ENCODE assay signal across 27 cellular contexts in the genomic region with DNA sequence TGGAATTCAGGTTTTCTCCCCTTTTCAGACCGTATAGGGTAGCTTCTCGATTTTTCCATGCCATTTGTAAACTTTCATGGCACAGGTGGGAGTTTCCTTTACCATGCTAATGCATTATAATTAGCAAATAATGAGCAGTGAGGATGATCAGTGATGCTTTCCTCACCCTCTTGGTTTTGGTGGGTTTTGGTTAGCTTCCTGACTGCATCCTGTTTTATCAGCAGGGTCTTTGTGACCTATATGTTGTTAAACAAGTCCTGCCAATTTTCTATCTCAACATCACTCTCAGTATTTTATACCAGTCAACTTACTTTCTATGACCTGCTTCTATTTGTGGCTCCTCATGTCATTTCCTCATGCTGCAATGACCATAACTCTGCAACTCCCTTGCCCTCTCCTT.
"Had no signal": no experiment of that assay in that cellular context is flagged by ENCODE, and none has a peak within 500 bp of the region (broad histone marks: within the 10 kb centered on the region; RNA-seq: fewer than 3 reads in every experiment).

No MANE protein-coding gene starts in this region.

- H3K27me3 ChIP-seq: neural progenitor cell, ovary, right lobe of liver, sigmoid colon, stomach, thyroid gland, tibial nerve, upper lobe of left lung, vagina had no signal

- H3K9me3 ChIP-seq: psoas muscle, right lobe of liver, sigmoid colon, thoracic aorta, thyroid gland, vagina had no signal

- H3K4me3 ChIP-seq: neural progenitor cell, ovary, psoas muscle, right lobe of liver, sigmoid colon, stomach, thoracic aorta, thyroid gland, tibial nerve, upper lobe of left lung, vagina had no signal

- H2AFZ ChIP-seq: neural progenitor cell, parathyroid adenoma had no signal

- DNase-seq: occipital lobe; ovary; posterior cingulate gyrus; psoas muscle; right cardiac atrium; right lobe of liver; sigmoid colon; small intestine; stimulated activated CD4-positive, alpha-beta T cell treated with anti-CD3 and anti-CD28 coated beads, Interleukin-15, amount 100 ng/mL, for 24 hours; stimulated activated CD4-positive, alpha-beta T cell treated with anti-CD3 and anti-CD28 coated beads, Interleukin-2, amount 100 ng/mL, for 24 hours; stimulated activated CD4-positive, alpha-beta T cell treated with anti-CD3 and anti-CD28 coated beads, Interleukin-2, amount 100 ng/mL, for 48 hours; stimulated activated CD4-positive, alpha-beta T cell treated with anti-CD3 and anti-CD28 coated beads, Interleukin-4, amount 100 ng/mL, for 24 hours; stimulated activated naive B cell treated with anti-CD40 and anti-IgM and Interleukin-4, amounts not matched to agents 10 μg/mL and 1 μg/mL and 100 μg/mL, for 72 hours; stimulated activated naive CD4-positive, alpha-beta T cell treated with Interleukin-2 at 50 U/mL for 16 hours; stomach; thyroid gland; trophoblast cell; upper lobe of left lung had no signal

- H3K27me3 Mint-ChIP-seq: progenitor cell of endocrine pancreas; stimulated activated naive B cell treated with anti-CD40 and anti-IgM and Interleukin-4, amounts not matched to agents 10 μg/mL and 1 μg/mL and 100 μg/mL, for 72 hours; stimulated activated naive CD8-positive, alpha-beta T cell treated with anti-CD3 and anti-CD28 coated beads, Interleukin-15, Interleukin-2, amounts not matched to agents 100 ng/mL and 50 ng/mL, for 24 hours had no signal

- H3K4me1 ChIP-seq: parathyroid adenoma, psoas muscle, right lobe of liver, sigmoid colon, stomach, thyroid gland, tibial nerve, upper lobe of left lung, vagina had no signal

- H3K4me2 ChIP-seq: neural progenitor cell had no signal

- H3K4me1 Mint-ChIP-seq: stimulated activated effector memory CD8-positive, alpha-beta T cell treated with anti-CD3 and anti-CD28 coated beads, Interleukin-12 subunit alpha, Interleukin-12 subunit beta, amount 100 ng/mL, for 72 hours; stimulated activated naive B cell treated with anti-CD40 and anti-IgM and Interleukin-4, amounts not matched to agents 10 μg/mL and 1 μg/mL and 100 μg/mL, for 72 hours had no signal

- H3K79me2 ChIP-seq: parathyroid adenoma had no signal

- H3K36me3 ChIP-seq: neural progenitor cell, ovary, right lobe of liver, sigmoid colon, stomach, thoracic aorta, thyroid gland, tibial nerve, upper lobe of left lung, vagina had no signal

- H3K36me3 Mint-ChIP-seq: neural progenitor cell; stimulated activated effector memory CD8-positive, alpha-beta T cell treated with anti-CD3 and anti-CD28 coated beads, Interleukin-12 subunit alpha, Interleukin-12 subunit beta, amount 100 ng/mL, for 72 hours; stimulated activated naive B cell treated with anti-CD40 and anti-IgM and Interleukin-4, amounts not matched to agents 10 μg/mL and 1 μg/mL and 100 μg/mL, for 72 hours had no signal

- H3K9ac ChIP-seq: neural progenitor cell, parathyroid adenoma had no signal

- H3K27ac ChIP-seq: neural progenitor cell, ovary, parathyroid adenoma, psoas muscle, right lobe of liver, sigmoid colon, stomach, thoracic aorta, thyroid gland, tibial nerve, upper lobe of left lung, vagina had no signal

- ATAC-seq: psoas muscle; right cardiac atrium; stimulated activated effector memory CD8-positive, alpha-beta T cell treated with anti-CD3 and anti-CD28 coated beads, Interleukin-12 subunit alpha, Interleukin-12 subunit beta, amount 100 ng/mL, for 72 hours; stimulated activated naive B cell treated with anti-CD40 and anti-IgM and Interleukin-4, amounts not matched to agents 10 μg/mL and 1 μg/mL and 100 μg/mL, for 72 hours had no signal

- H3K4me3 Mint-ChIP-seq: nephron; neural progenitor cell; stimulated activated effector memory CD8-positive, alpha-beta T cell treated with anti-CD3 and anti-CD28 coated beads, Interleukin-12 subunit alpha, Interleukin-12 subunit beta, amount 100 ng/mL, for 72 hours; stimulated activated naive B cell treated with anti-CD40 and anti-IgM and Interleukin-4, amounts not matched to agents 10 μg/mL and 1 μg/mL and 100 μg/mL, for 72 hours; stimulated activated naive CD8-positive, alpha-beta T cell treated with anti-CD3 and anti-CD28 coated beads, Interleukin-15, Interleukin-2, amounts not matched to agents 100 ng/mL and 50 ng/mL, for 24 hours had no signal

- H3K27ac Mint-ChIP-seq: nephron; neural progenitor cell; progenitor cell of endocrine pancreas; stimulated activated effector memory CD8-positive, alpha-beta T cell treated with anti-CD3 and anti-CD28 coated beads, Interleukin-12 subunit alpha, Interleukin-12 subunit beta, amount 100 ng/mL, for 72 hours; stimulated activated naive B cell treated with anti-CD40 and anti-IgM and Interleukin-4, amounts not matched to agents 10 μg/mL and 1 μg/mL and 100 μg/mL, for 72 hours; stimulated activated naive CD8-positive, alpha-beta T cell treated with anti-CD3 and anti-CD28 coated beads, Interleukin-15, Interleukin-2, amounts not matched to agents 100 ng/mL and 50 ng/mL, for 24 hours had no signal
